35 cellular contexts compared by ENCODE assay signal in genomic region chr4:161143375-161143774, GRCh38.
"Had no signal": no experiment of that assay in that cellular context is flagged by ENCODE, and none has a peak within 500 bp of the region (broad histone marks: within the 10 kb centered on the region; RNA-seq: fewer than 3 reads in every experiment).

No MANE protein-coding gene starts in this region.

- H3K27ac ChIP-seq: KMS-11 had no signal

- H3K36me3 ChIP-seq: MG63 had no signal

- H3K4me3 ChIP-seq: MG63 had no signal

- DNase-seq: Karpas-422, Kasumi-1, KG1, MG63, MM.1S, MV-4-11, NCI-H1048, NCI-H1092, NCI-H1092 treated with DMSO at 0.1 percent for 48 hours, NCI-H1105, NCI-H1105 treated with DMSO at 0.1 percent for 48 hours, NCI-H1417, NCI-H1417 treated with DMSO at 0.1 percent for 48 hours, NCI-H1436, NCI-H1436 treated with DMSO at 0.1 percent for 48 hours, NCI-H146, NCI-H1694, NCI-H1694 treated with DMSO at 0.1 percent for 48 hours, NCI-H187, NCI-H187 treated with DMSO at 0.1 percent for 48 hours, NCI-H1930, NCI-H2029, NCI-H2029 treated with DMSO at 0.1 percent for 48 hours, NCI-H2081, NCI-H2081 treated with DMSO at 0.1 percent for 48 hours, NCI-H2107, NCI-H2171, NCI-H2171 treated with DMSO at 0.1 percent for 48 hours, NCI-H2227 treated with DMSO at 0.1 percent for 48 hours, NCI-H226, NCI-H345, NCI-H446, NCI-H446 treated with DMSO at 0.1 percent for 48 hours, NCI-H510A had no signal

- H3K4me2 ChIP-seq: KMS-11 had no signal

- H3K9ac ChIP-seq: KMS-11 had no signal
